ENCODE assay signal across 17 cellular contexts in the genomic region with DNA sequence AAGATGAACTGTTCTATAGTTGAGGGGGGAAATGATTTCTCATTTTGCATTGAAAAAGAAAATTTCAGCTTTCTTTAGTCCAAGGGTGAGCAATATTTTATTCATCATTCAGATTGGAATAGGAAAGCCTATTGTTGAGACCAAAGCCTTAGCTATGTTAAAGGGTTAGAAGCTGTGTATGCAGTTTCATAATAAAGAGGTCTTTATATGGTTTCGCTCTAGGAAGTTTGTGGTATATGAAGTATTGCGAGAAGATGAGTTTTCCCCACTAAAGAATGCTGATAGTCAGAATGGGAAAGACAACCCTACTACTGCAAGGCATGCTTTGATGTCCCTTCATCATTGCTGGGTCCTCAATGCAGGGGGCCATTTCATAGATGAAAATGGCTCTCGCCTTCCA. TPM values are rescaled to one million over a fixed set of nuclear protein-coding genes. Genes with fewer than 3 reads are reported as not detected.
DNase-seq lines count a peak whose midpoint lies in the region; ATAC-seq, FAIRE-seq and TF ChIP-seq lines count a peak whose summit lies in the region.
"Had no signal": no experiment of that assay in that cellular context is flagged by ENCODE, and none has a peak within 500 bp of the region (broad histone marks: within the 10 kb centered on the region; RNA-seq: fewer than 3 reads in every experiment).

No MANE protein-coding gene starts in this region.

- H3K4me3 Mint-ChIP-seq in endodermal cell = no peak overlapping the region
- no peak overlapping the region for H3K4me3 Mint-ChIP-seq in CD4-positive, alpha-beta T cell
- H3K4me3 Mint-ChIP-seq: CD14-positive monocyte; CD8-positive, alpha-beta memory T cell had no signal

- 95 to 100% methylated on average over 2 to 3 of the region's 3 CpGs for WGBS in endodermal cell (ENCODE audit: insufficient coverage in 1 of 2, insufficient read length in 1 of 2), 2 experiments

- H3K27me3 Mint-ChIP-seq in endodermal cell (ENCODE audit: insufficient read depth) = no peaks in the 10 kb centered on the region
- H3K27me3 Mint-ChIP-seq in CD4-positive, alpha-beta T cell = no peaks in the 10 kb centered on the region
- H3K27me3 Mint-ChIP-seq: CD8-positive, alpha-beta memory T cell had no signal

- peak overlapping the region; percentile 78 for H3K4me2 ChIP-seq in KMS-11
- H3K4me2 ChIP-seq: BLaER1 had no signal

- H3K4me3 ChIP-seq in KMS-11 (IDR thresholded peaks at IDR 0.05; ENCODE audit: insufficient read depth, low read depth, low read length) (no peak overlapping the region), endodermal cell (ENCODE audit: low read length) (no peak overlapping the region)
- H3K4me3 ChIP-seq: BLaER1, HAP-1 had no signal

- H3K27ac Mint-ChIP-seq in endodermal cell = no peak overlapping the region
- H3K27ac Mint-ChIP-seq in CD4-positive, alpha-beta T cell = no peak overlapping the region
- H3K27ac Mint-ChIP-seq: CD14-positive monocyte; CD8-positive, alpha-beta memory T cell had no signal

- H3K36me3 Mint-ChIP-seq in endodermal cell (ENCODE audit: low read depth) = peaks cover 42% of the 10 kb centered on the region
- peaks cover 74% of the 10 kb centered on the region for H3K36me3 Mint-ChIP-seq in CD4-positive, alpha-beta T cell (ENCODE audit: low read depth)

- no peak overlapping the region for H2AFZ ChIP-seq in KMS-11 (ENCODE audit: low read depth)

- DNase-seq in D721Med (ENCODE audit: insufficient read length, low spot score) (no peak), RPMI7951 (ENCODE audit: low read depth) (peak; percentile 50), epidermal melanocyte (ENCODE audit: insufficient read length, low spot score) (peak; percentile 57), endodermal cell (no peak), OCI-M1 (lab: John Stamatoyannopoulos, UW) (no peak)
- DNase-seq in CD4-positive, alpha-beta T cell = no peak
- DNase-seq: 8988T; Caco-2; CD8-positive, alpha-beta memory T cell; DMS153; DMS79 treated with DMSO at 0.1 percent for 48 hours; GF-D8 had no signal

- H3K4me1 ChIP-seq in KMS-11 (ENCODE audit: low read depth, poor library complexity, severe bottlenecking) (peaks cover 99% of the 10 kb centered on the region), endodermal cell (ENCODE audit: control insufficient read depth, insufficient read depth, low read length) (no peaks in the 10 kb centered on the region)
- H3K4me1 ChIP-seq: BLaER1, Caco-2, HAP-1 had no signal

- no peaks in the 10 kb centered on the region for H3K9me3 ChIP-seq in endodermal cell (ENCODE audit: control insufficient read depth, low read length)
- H3K9me3 ChIP-seq in CD4-positive, alpha-beta T cell (ENCODE audit: control insufficient read depth, low read length) = no peaks in the 10 kb centered on the region
- H3K9me3 ChIP-seq: BLaER1, Caco-2, HAP-1 had no signal

- H4K20me1 ChIP-seq in KMS-11 (ENCODE audit: insufficient read depth) = no peaks in the 10 kb centered on the region
- H4K20me1 ChIP-seq: BLaER1 had no signal

- no peaks in the 10 kb centered on the region for H3K4me1 Mint-ChIP-seq in endodermal cell
- no peaks in the 10 kb centered on the region for H3K4me1 Mint-ChIP-seq in CD4-positive, alpha-beta T cell (ENCODE audit: low read depth)
- H3K4me1 Mint-ChIP-seq: CD14-positive monocyte; CD8-positive, alpha-beta memory T cell had no signal

- CTCF ChIA-PET in CD4-positive, alpha-beta T cell (lab: Charles Lee) = interaction anchor here (1.1 kb wide), 1 partner anchor 15 kb away, joined by 4 read pairs; no protein-coding TSS in a partner anchor

- POLR2A ChIA-PET in CD4-positive, alpha-beta T cell (lab: Charles Lee) = no interaction called here

- intact Hi-C loops in CD4-positive, alpha-beta T cell (cut with DNase I, micrococcal nuclease) = no loop called here

- TF ChIP-seq CTCF in D721Med (IDR thresholded peaks at IDR 0.05; ENCODE audit: insufficient read depth, missing control alignments) (no peak), KMS-11 (conservative IDR thresholded peaks at IDR 0.05; ENCODE audit: low read depth, low read length) (no peak), endodermal cell (conservative IDR thresholded peaks at IDR 0.05) (no peak)
- TF ChIP-seq CTCF in CD4-positive, alpha-beta T cell (IDR thresholded peaks at IDR 0.05) = no peak

- peaks cover 29% of the 10 kb centered on the region; the same call in 1 of the 2 replicates for H3K36me3 ChIP-seq in KMS-11 (ENCODE audit: insufficient read depth)
- peaks cover 62% of the 10 kb centered on the region for H3K36me3 ChIP-seq in endodermal cell (ENCODE audit: control insufficient read depth, insufficient read depth, low read length)

- no peak for ATAC-seq in CD4-positive, alpha-beta T cell (ENCODE audit: poor library complexity)
- ATAC-seq in GM19455 (IDR thresholded peaks at IDR 0.05; ENCODE audit: unreplicated experiment) = no peak

- FAIRE-seq in D721Med (lab: Jason Lieb, UNC) = peak; percentile 11

- H3K9ac ChIP-seq in KMS-11 (peak overlapping the region; percentile 31; the same call in 1 of the 2 replicates), endodermal cell (ENCODE audit: extremely low read depth, low read length, poor library complexity, severe bottlenecking) (no peak overlapping the region)
- H3K9ac ChIP-seq: BLaER1 had no signal

- H3K27me3 ChIP-seq in KMS-11 (ENCODE audit: insufficient read depth, low read depth) (no peaks in the 10 kb centered on the region), endodermal cell (ENCODE audit: control insufficient read depth, insufficient read depth, low read length, poor library complexity, severe bottlenecking) (no peaks in the 10 kb centered on the region)
- H3K27me3 ChIP-seq in CD4-positive, alpha-beta T cell (ENCODE audit: control insufficient read depth, insufficient read depth, low read length) = no peaks in the 10 kb centered on the region
- H3K27me3 ChIP-seq: BLaER1 had no signal

- H3K27ac ChIP-seq in KMS-11 = peak overlapping the region; percentile 67
- no peak overlapping the region for H3K27ac ChIP-seq in endodermal cell (ENCODE audit: low read depth, low read length)
- no peak overlapping the region for H3K27ac ChIP-seq in CD4-positive, alpha-beta T cell (ENCODE audit: low read depth, low read length)
- H3K27ac ChIP-seq: BLaER1 had no signal

- H3K9me3 Mint-ChIP-seq in endodermal cell = no peaks in the 10 kb centered on the region
- H3K9me3 Mint-ChIP-seq in CD4-positive, alpha-beta T cell = no peaks in the 10 kb centered on the region
- H3K9me3 Mint-ChIP-seq: CD14-positive monocyte; CD8-positive, alpha-beta memory T cell had no signal

- H3K79me2 ChIP-seq in KMS-11 (ENCODE audit: insufficient read depth, low read depth) = peaks cover 69% of the 10 kb centered on the region

RNA-seq across cellular contexts. Expression of a gene that starts 28.6 kb away (rescaled TPM):
- 74.6 and 79.7 TPM in 2 replicates for total RNA-seq in RPMI7951 (2014; rRNA removed; shearing (Covaris generic))
- 10 to 100 TPM; 36.4 to 39.4 TPM for total RNA-seq in endodermal cell
- polyA plus RNA-seq in endodermal cell (2013, experiment 1 of 2) = 33.2 TPM
- 34.8 TPM for polyA plus RNA-seq in endodermal cell (2013, experiment 2 of 2)
- 10 to 100 TPM; 44.5 to 45.8 TPM for total RNA-seq in CD4-positive, alpha-beta T cell

RNA-seq across cellular contexts. Expression of a gene that starts 42.2 kb away (rescaled TPM):
- 47.2 and 58.2 TPM in 2 replicates for total RNA-seq in RPMI7951 (2014; rRNA removed; shearing (Covaris generic))
- under 1 TPM; 0.26 to 0.55 TPM for total RNA-seq in endodermal cell
- 3.9 TPM for polyA plus RNA-seq in endodermal cell (2013, experiment 1 of 2)
- polyA plus RNA-seq in endodermal cell (2013, experiment 2 of 2) = 4.1 TPM
- under 1 TPM; 0.22 to 0.42 TPM for total RNA-seq in CD4-positive, alpha-beta T cell
- polyA plus RNA-seq: CD14-positive monocyte had no signal

Comparison
In these comparisons a context has a peak if more than half of its experiments do, and no peak if none do; other contexts are left out.
1. DNase-seq: peak in RPMI7951 (single experiment) and epidermal melanocyte (single experiment); none in D721Med (single experiment), endodermal cell (single experiment), CD4-positive, alpha-beta T cell (0 of 10) and OCI-M1 (single experiment).
2. RNA of a gene that starts 42.2 kb away (total RNA-seq): 47.2 to 58.2 TPM in RPMI7951; 0.26 to 0.55 TPM in endodermal cell and 0.22 to 0.42 TPM in CD4-positive, alpha-beta T cell; every median in the first group is over 10 times any median in the second.